9 cellular contexts compared by ENCODE assay signal in the genomic region with DNA sequence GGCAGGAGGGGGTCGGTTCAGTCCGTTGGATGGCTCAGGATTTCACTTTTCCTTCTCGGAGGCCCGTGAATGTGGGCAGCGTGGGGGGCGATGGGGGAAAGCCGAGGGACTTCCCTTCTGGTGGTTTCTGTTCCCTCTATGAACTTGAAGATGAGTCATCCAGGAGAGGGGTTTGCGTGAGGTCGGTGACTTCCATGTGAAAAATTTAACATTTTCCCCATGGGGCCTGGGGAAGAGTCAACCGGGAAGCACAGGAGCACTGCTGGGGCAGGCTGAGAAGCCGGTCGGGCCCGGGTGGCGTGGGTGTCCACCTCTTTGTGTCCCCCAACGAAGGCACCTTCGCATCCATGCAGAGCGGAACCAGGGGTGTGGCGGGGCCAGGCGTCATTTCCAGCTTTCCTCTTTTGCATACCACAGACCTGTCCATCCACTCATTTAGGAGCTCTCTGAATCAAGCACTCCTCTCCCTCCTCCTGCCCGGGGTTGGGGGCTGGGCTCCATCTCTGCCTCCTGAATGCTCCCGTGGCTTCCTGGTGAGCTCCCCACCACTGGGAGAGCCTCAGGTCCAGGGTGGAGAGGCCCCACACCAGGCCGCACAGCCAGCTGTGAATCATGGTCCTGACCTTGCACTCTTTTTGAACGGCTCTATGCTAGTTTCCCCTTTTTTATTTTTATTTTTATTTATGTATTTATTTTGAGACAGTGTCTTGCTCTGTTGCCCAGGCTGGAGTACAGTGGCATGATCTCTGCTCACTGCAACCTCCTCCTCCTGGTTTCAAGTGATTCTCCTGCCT.
DNase-seq lines count a peak whose midpoint lies in the region; ATAC-seq and TF ChIP-seq lines count a peak whose summit lies in the region.
"Had no signal": no experiment of that assay in that cellular context is flagged by ENCODE, and none has a peak within 500 bp of the region (broad histone marks: within the 10 kb centered on the region; RNA-seq: fewer than 3 reads in every experiment).

No MANE protein-coding gene starts in this region.

- no peaks in the 10 kb centered on the region for H3K36me3 Mint-ChIP-seq in activated naive CD4-positive, alpha-beta T cell treated with anti-CD3 and anti-CD28 coated beads for 36 hours (ENCODE audit: low read depth)

- peaks cover 62% of the 10 kb centered on the region for H3K4me1 Mint-ChIP-seq in activated naive CD4-positive, alpha-beta T cell treated with anti-CD3 and anti-CD28 coated beads for 36 hours (ENCODE audit: low read depth)

- H3K9me3 Mint-ChIP-seq in activated naive CD4-positive, alpha-beta T cell treated with anti-CD3 and anti-CD28 coated beads for 36 hours = no peaks in the 10 kb centered on the region

- H3K4me3 ChIP-seq in fibroblast of villous mesenchyme (ENCODE audit: low read depth, low read length) = no peak overlapping the region
- H3K4me3 ChIP-seq in HAP-1 = no peak overlapping the region
- H3K4me3 ChIP-seq: psoas muscle had no signal

- peak; percentile 38 for ATAC-seq in HG02981 (IDR thresholded peaks at IDR 0.05; ENCODE audit: unreplicated experiment)
- ATAC-seq: psoas muscle had no signal

- H3K27me3 Mint-ChIP-seq in activated naive CD4-positive, alpha-beta T cell treated with anti-CD3 and anti-CD28 coated beads for 36 hours (ENCODE audit: low read depth) = peaks cover 6% of the 10 kb centered on the region

- H3K9me3 ChIP-seq in HAP-1 = no peaks in the 10 kb centered on the region
- H3K9me3 ChIP-seq: psoas muscle had no signal

- no peak for TF ChIP-seq CTCF in fibroblast of villous mesenchyme (IDR thresholded peaks at IDR 0.05; ENCODE audit: insufficient read depth, low read depth, low read length)

- H3K27me3 ChIP-seq in HAP-1 (ENCODE audit: low read depth) = no peaks in the 10 kb centered on the region

- intact Hi-C loops in activated naive CD4-positive, alpha-beta T cell treated with anti-CD3 and anti-CD28 coated beads for 36 hours (cut with micrococcal nuclease) = loop anchor here (1.0 to 10.0 kb wide), 3 partner anchors 190 to 511 kb away; partner anchors contain the start of genes CCT5 and ROPN1L

- in situ Hi-C loops in G401 (cut with HindIII; ENCODE audit: low sequenced_read_pairs) (no loop called here), HAP-1 (cut with MboI; ENCODE audit: low sequenced_read_pairs) (no loop called here)

- no peaks in the 10 kb centered on the region for H3K36me3 ChIP-seq in HAP-1 (replicated peaks)

- CTCF ChIA-PET in activated naive CD4-positive, alpha-beta T cell treated with anti-CD3 and anti-CD28 coated beads for 36 hours (lab: Charles Lee) = interaction anchor here (1.0 kb wide), 1 partner anchor 180 kb away, joined by 4 read pairs; no protein-coding TSS in a partner anchor

- no peaks in the 10 kb centered on the region for H3K4me1 ChIP-seq in HAP-1

- H3K27ac Mint-ChIP-seq in activated naive CD4-positive, alpha-beta T cell treated with anti-CD3 and anti-CD28 coated beads for 36 hours = peak overlapping the region; percentile 66

- DNase-seq in activated naive CD4-positive, alpha-beta T cell treated with anti-CD3 and anti-CD28 coated beads for 36 hours = peak; percentile 65
- no peak for DNase-seq in activated naive CD4-positive, alpha-beta T cell treated with anti-CD3 and anti-CD28 coated beads, Interleukin-2, amount 50 U/mL, for 16 hours
- DNase-seq in SIG-M5 (lab: John Stamatoyannopoulos, UW) (peak; percentile 56), fibroblast of villous mesenchyme (ENCODE audit: low read depth) (peak; percentile 30), G401 (ENCODE audit: low spot score) (no peak), HAP-1 (ENCODE audit: low spot score in 2 of 2) (no peak), NCI-H2227 treated with DMSO at 0.1 percent for 48 hours (lab: John Stamatoyannopoulos, UW) (no peak)

- no peak overlapping the region for H3K4me3 Mint-ChIP-seq in activated naive CD4-positive, alpha-beta T cell treated with anti-CD3 and anti-CD28 coated beads for 36 hours

Comparison
In these comparisons a context has a peak if more than half of its experiments do, and no peak if none do; other contexts are left out.
1. DNase-seq: peak in activated naive CD4-positive, alpha-beta T cell treated with anti-CD3 and anti-CD28 coated beads for 36 hours (single experiment), SIG-M5 (single experiment) and fibroblast of villous mesenchyme (single experiment); none in activated naive CD4-positive, alpha-beta T cell treated with anti-CD3 and anti-CD28 coated beads, Interleukin-2, amount 50 U/mL, for 16 hours (single experiment), G401 (single experiment), HAP-1 (0 of 2) and NCI-H2227 treated with DMSO at 0.1 percent for 48 hours (single experiment).